16 cellular contexts compared by ENCODE assay signal in the genomic region with DNA sequence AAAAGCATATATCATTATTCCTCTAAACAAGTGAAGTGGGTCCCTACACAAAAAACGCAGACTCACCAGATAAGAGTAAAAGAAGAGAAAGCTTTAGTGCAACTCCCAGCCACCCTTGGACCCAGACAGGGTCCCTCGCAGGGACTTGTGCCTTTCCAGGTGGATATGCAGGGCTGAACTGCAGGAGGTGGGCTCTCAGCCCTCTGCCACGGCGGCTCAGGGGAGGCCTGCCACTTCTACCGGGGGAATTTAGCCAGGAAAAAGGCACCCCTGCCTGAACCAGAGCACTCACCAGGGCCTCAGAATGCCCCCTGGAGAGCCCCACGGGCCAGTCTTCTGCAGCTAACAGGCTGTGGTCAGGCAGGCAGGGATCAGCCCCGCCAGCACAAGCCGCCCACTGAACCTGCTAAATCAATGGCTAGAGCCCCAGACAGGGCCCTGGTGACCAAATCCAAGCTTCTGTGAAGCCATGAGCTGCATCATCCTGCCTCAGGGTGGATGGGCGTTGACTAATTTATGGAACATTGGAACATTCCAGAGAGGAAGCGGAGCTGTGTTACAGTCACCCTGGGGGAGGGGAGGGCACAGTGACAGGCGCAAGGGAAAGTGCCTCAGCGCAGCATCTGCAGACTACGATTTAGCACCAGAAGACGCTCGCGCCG.
DNase-seq lines count a peak whose midpoint lies in the region; ATAC-seq, FAIRE-seq and TF ChIP-seq lines count a peak whose summit lies in the region.
"Had no signal": no experiment of that assay in that cellular context is flagged by ENCODE, and none has a peak within 500 bp of the region (broad histone marks: within the 10 kb centered on the region; RNA-seq: fewer than 3 reads in every experiment).

No MANE protein-coding gene starts in this region.

- TF ChIP-seq CTCF in SK-N-SH (IDR thresholded peaks at IDR 0.05) (no peak), astrocyte (IDR thresholded peaks at IDR 0.05; ENCODE audit: insufficient read depth, low read depth, low read length) (no peak), smooth muscle cell (IDR thresholded peaks at IDR 0.05; ENCODE audit: borderline replicate concordance, insufficient read depth, poor library complexity, severe bottlenecking) (no peak)

- TF ChIP-seq RAD21 in SK-N-SH (IDR thresholded peaks at IDR 0.05; ENCODE audit: low read length), result no peak

- H4K20me1 ChIP-seq in SK-N-SH (ENCODE audit: insufficient read depth), result no peaks in the 10 kb centered on the region
- no peaks in the 10 kb centered on the region for H4K20me1 ChIP-seq in astrocyte (ENCODE audit: insufficient read depth, low read length)
- no peaks in the 10 kb centered on the region for H4K20me1 ChIP-seq in smooth muscle cell (ENCODE audit: low read depth)

- H3F3A ChIP-seq in SK-N-SH (replicated peaks; ENCODE audit: insufficient read depth) (no peaks in the 10 kb centered on the region), smooth muscle cell (ENCODE audit: low read depth) (peaks cover 10% of the 10 kb centered on the region)

- FAIRE-seq in astrocyte (lab: Jason Lieb, UNC), result peak; percentile 60

- peak overlapping the region in 1 of 2 experiments; percentile 41; a peak in 1 of 4 replicates for H3K27ac ChIP-seq in SK-N-SH (ENCODE audit: low read depth in 2 of 2, low read length in 1 of 2)
- H3K27ac ChIP-seq in astrocyte (ENCODE audit: low read depth, low read length), result no peak overlapping the region
- peak overlapping the region; percentile 94 for H3K27ac ChIP-seq in smooth muscle cell (ENCODE audit: low read depth)
- H3K27ac ChIP-seq: 22Rv1, right atrium auricular region had no signal

- peaks cover 2% of the 10 kb centered on the region for H3K9me3 Mint-ChIP-seq in astrocyte (ENCODE audit: unreplicated experiment)

- POLR2A ChIA-PET in SK-N-SH (lab: Yijun Ruan, JAX), result no interaction called here

- peaks cover 19% of the 10 kb centered on the region for H3K4me1 Mint-ChIP-seq in astrocyte (ENCODE audit: low read depth, unreplicated experiment)

- H3K9me3 ChIP-seq in SK-N-SH (no peaks in the 10 kb centered on the region), astrocyte (ENCODE audit: insufficient read depth, low read depth, low read length) (no peaks in the 10 kb centered on the region), smooth muscle cell (replicated peaks; ENCODE audit: low read depth) (no peaks in the 10 kb centered on the region)

- H3K9ac ChIP-seq in SK-N-SH, result no peak overlapping the region
- H3K9ac ChIP-seq in astrocyte (ENCODE audit: low read length), result no peak overlapping the region
- peak overlapping the region; percentile 70 for H3K9ac ChIP-seq in smooth muscle cell (ENCODE audit: low read depth)

- DNase-seq in SK-N-SH (peak; percentile 55), astrocyte (ENCODE audit: low read depth) (peak; percentile 53), iPS DF 19.7 (ENCODE audit: low read depth, low spot score) (peak; percentile 30), smooth muscle cell (lab: John Stamatoyannopoulos, UW; ENCODE audit: unreplicated experiment) (no peak), NCI-H748 treated with DMSO at 0.1 percent for 48 hours (lab: John Stamatoyannopoulos, UW) (no peak), NCI-H69 (lab: John Stamatoyannopoulos, UW) (no peak)
- DNase-seq: activated CD4-positive, alpha-beta T cell treated with anti-CD3 and anti-CD28 coated beads for 4 hours; activated naive CD4-positive, alpha-beta T cell; effector memory CD4-positive, alpha-beta T cell; NCI-H2227 treated with DMSO at 0.1 percent for 48 hours; SIG-M5 had no signal

- no peaks in the 10 kb centered on the region for H3K9me2 ChIP-seq in SK-N-SH

- peaks cover 13% of the 10 kb centered on the region for H3K36me3 Mint-ChIP-seq in astrocyte (ENCODE audit: low read depth, unreplicated experiment)

- peak overlapping the region; percentile 91 for H3K27ac Mint-ChIP-seq in astrocyte (ENCODE audit: unreplicated experiment)

- no peak for ATAC-seq in SK-N-SH treated with all-trans-retinoic acid at 6 μM for 48 hours
- ATAC-seq in HG03469 (IDR thresholded peaks at IDR 0.05; ENCODE audit: unreplicated experiment), result no peak
- ATAC-seq: left lobe of liver had no signal

- H3K36me3 ChIP-seq in SK-N-SH (replicated peaks in 1 of 2; ENCODE audit: control insufficient read depth in 1 of 2, insufficient read depth in 2 of 2, low read length in 1 of 2) (peaks cover 0 to 29% of the 10 kb centered on the region in 2 experiments), astrocyte (ENCODE audit: insufficient read depth, low read length) (no peaks in the 10 kb centered on the region), smooth muscle cell (ENCODE audit: low read depth) (no peaks in the 10 kb centered on the region)
- H3K36me3 ChIP-seq: right atrium auricular region had no signal

- TF ChIP-seq EP300 in SK-N-SH (IDR thresholded peaks at IDR 0.05; ENCODE audit: borderline replicate concordance in 1 of 2, low read depth in 1 of 2, low read length in 1 of 2), result no peak

- H3K4me3 ChIP-seq in SK-N-SH (ENCODE audit: low read depth in 2 of 2, low read length in 1 of 2) (no peak overlapping the region), astrocyte (ENCODE audit: insufficient read depth, low read depth, low read length) (no peak overlapping the region), smooth muscle cell (no peak overlapping the region)
- H3K4me3 ChIP-seq: right atrium auricular region had no signal

- H3K27me3 ChIP-seq in SK-N-SH (ENCODE audit: insufficient read depth), result no peaks in the 10 kb centered on the region
- H3K27me3 ChIP-seq in astrocyte (ENCODE audit: insufficient read depth, low read length), result no peaks in the 10 kb centered on the region
- H3K27me3 ChIP-seq in smooth muscle cell (ENCODE audit: low read depth), result no peaks in the 10 kb centered on the region
- H3K27me3 ChIP-seq: right atrium auricular region had no signal

- no peaks in the 10 kb centered on the region for H3K79me2 ChIP-seq in SK-N-SH (ENCODE audit: insufficient read depth)
- no peaks in the 10 kb centered on the region for H3K79me2 ChIP-seq in astrocyte (ENCODE audit: insufficient read depth, low read length)
- no peaks in the 10 kb centered on the region for H3K79me2 ChIP-seq in smooth muscle cell (ENCODE audit: low read depth)

- no peaks in the 10 kb centered on the region for H3K27me3 Mint-ChIP-seq in astrocyte (ENCODE audit: low read depth, unreplicated experiment)

- H3K4me2 ChIP-seq in SK-N-SH (no peak overlapping the region), astrocyte (ENCODE audit: low read length) (peak overlapping the region; percentile 40), smooth muscle cell (peak overlapping the region; percentile 55)

- H3K4me1 ChIP-seq in SK-N-SH (ENCODE audit: control insufficient read depth in 1 of 2, insufficient read depth in 2 of 2, low read depth in 1 of 2, low read length in 1 of 2) (peaks cover 0 to 23% of the 10 kb centered on the region in 2 experiments; a peak in 1 of 4 replicates), astrocyte (ENCODE audit: insufficient read depth, low read length) (peaks cover 12% of the 10 kb centered on the region), smooth muscle cell (ENCODE audit: low read depth) (peaks cover 6% of the 10 kb centered on the region)
- H3K4me1 ChIP-seq: right atrium auricular region had no signal

- 87% methylated on average over 17 of the region's 17 CpGs for WGBS in SK-N-SH (ENCODE audit: low lambda C conversion rate)
- WGBS in smooth muscle cell (ENCODE audit: low lambda C conversion rate), result 15% methylated on average over 17 of the region's 17 CpGs

- CTCF ChIA-PET in SK-N-SH (lab: Yijun Ruan, JAX), result interaction anchor here (1.1 to 2.5 kb wide), 4 partner anchors 9 to 24 kb away, joined by 3 to 18 read pairs (median 4); no protein-coding TSS in a partner anchor

- H3K4me3 Mint-ChIP-seq in astrocyte (ENCODE audit: unreplicated experiment), result peak overlapping the region; percentile 29

- no peak overlapping the region for H2AFZ ChIP-seq in SK-N-SH (ENCODE audit: low read depth)
- no peak overlapping the region for H2AFZ ChIP-seq in astrocyte (ENCODE audit: low read depth, low read length)
- H2AFZ ChIP-seq in smooth muscle cell (ENCODE audit: low read depth), result no peak overlapping the region

TF ChIP-seq in SK-N-SH, 30 proteins besides CTCF, POLR2A, EP300 and RAD21 (continues in another document):
- TF ChIP-seq GABPA (IDR thresholded peaks at IDR 0.05; ENCODE audit: low read depth), result no peak
- no peak for TF ChIP-seq RFX5 (IDR thresholded peaks at IDR 0.05; ENCODE audit: low read length)
- TF ChIP-seq NFIC (IDR thresholded peaks at IDR 0.05; ENCODE audit: borderline replicate concordance), result no peak
- TF ChIP-seq SIN3A (IDR thresholded peaks at IDR 0.05; ENCODE audit: borderline replicate concordance, low read depth, low read length), result no peak
- no peak for TF ChIP-seq CHD2 (IDR thresholded peaks at IDR 0.05; ENCODE audit: low read length, partially characterized antibody)
- TF ChIP-seq NRF1 (IDR thresholded peaks at IDR 0.05; ENCODE audit: low read depth, low read length), result no peak
- TF ChIP-seq RXRA (IDR thresholded peaks at IDR 0.05; ENCODE audit: borderline replicate concordance, low read depth), result no peak
- TF ChIP-seq TAF1 (IDR thresholded peaks at IDR 0.05; ENCODE audit: borderline replicate concordance, low read depth, low read length), result no peak
- TF ChIP-seq POLR2AphosphoS5 (IDR thresholded peaks at IDR 0.05; ENCODE audit: low read depth, low read length), result no peak
- no peak for TF ChIP-seq SMC3 (IDR thresholded peaks at IDR 0.05; ENCODE audit: low read depth, low read length)
- TF ChIP-seq RCOR1 (IDR thresholded peaks at IDR 0.05; ENCODE audit: low read length), result no peak

TF ChIP-seq in SK-N-SH treated with all-trans-retinoic acid at 6 μM for 48 hours, 23 proteins besides CTCF, POLR2A, EP300 and RAD21 (continues in another document):
- no peak for TF ChIP-seq OSR1 (CRISPR knock-in tag; IDR thresholded peaks at IDR 0.05)
- no peak for TF ChIP-seq PPARA (CRISPR knock-in tag; IDR thresholded peaks at IDR 0.05; ENCODE audit: borderline replicate concordance)
- TF ChIP-seq, protein P1, sequence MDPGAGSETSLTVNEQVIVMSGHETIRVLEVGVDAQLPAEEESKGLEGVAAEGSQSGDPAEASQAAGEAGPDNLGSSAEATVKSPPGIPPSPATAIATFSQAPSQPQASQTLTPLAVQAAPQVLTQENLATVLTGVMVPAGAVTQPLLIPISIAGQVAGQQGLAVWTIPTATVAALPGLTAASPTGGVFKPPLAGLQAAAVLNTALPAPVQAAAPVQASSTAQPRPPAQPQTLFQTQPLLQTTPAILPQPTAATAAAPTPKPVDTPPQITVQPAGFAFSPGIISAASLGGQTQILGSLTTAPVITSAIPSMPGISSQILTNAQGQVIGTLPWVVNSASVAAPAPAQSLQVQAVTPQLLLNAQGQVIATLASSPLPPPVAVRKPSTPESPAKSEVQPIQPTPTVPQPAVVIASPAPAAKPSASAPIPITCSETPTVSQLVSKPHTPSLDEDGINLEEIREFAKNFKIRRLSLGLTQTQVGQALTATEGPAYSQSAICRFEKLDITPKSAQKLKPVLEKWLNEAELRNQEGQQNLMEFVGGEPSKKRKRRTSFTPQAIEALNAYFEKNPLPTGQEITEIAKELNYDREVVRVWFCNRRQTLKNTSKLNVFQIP (CRISPR knock-in tag; IDR thresholded peaks at IDR 0.05; ENCODE audit: borderline replicate concordance, low read depth), result no peak
- no peak for TF ChIP-seq TCF4 (CRISPR knock-in tag; IDR thresholded peaks at IDR 0.05; ENCODE audit: borderline replicate concordance)
- TF ChIP-seq ISL1 (CRISPR knock-in tag; IDR thresholded peaks at IDR 0.05), result no peak
- no peak for TF ChIP-seq TOX (CRISPR knock-in tag; IDR thresholded peaks at IDR 0.05; ENCODE audit: borderline replicate concordance)

Comparison
In these comparisons a context has a peak if more than half of its experiments do, and no peak if none do; other contexts are left out.
1. DNase-seq: peak in SK-N-SH (single experiment), astrocyte (single experiment) and iPS DF 19.7 (single experiment); none in smooth muscle cell (single experiment), NCI-H748 treated with DMSO at 0.1 percent for 48 hours (single experiment) and NCI-H69 (single experiment).